Comparison of ENCODE assay signal across 8 cellular contexts in the genomic region with DNA sequence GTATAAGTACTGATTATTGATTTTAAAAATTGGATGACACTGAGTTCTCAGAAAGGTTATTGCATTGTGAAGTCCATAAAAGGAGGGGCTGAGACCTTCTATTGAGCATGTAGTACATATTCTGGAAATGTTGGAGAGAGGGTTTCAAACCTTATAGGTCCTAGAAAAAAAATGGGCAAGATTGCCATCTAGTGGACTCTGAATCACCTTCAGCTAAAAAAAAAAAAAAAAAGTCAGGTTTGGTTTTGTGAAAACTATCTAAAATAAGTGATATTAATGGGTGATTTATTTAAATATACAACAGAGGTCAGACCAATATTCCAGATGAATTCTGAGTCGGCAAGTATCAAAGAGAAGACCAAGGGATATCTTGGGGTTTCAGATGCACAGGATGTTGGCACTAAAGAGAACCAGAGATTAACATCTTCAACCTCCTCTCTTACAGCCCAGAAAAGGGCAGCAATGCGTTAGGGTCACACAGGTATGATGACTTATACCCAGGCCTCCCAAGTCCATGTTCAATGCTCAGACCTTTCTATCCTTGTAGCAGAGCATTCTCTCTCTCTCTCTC.
DNase-seq lines count a peak whose midpoint lies in the region; ATAC-seq and TF ChIP-seq lines count a peak whose summit lies in the region.

No MANE protein-coding gene starts in this region.

- peaks cover 5% of the 10 kb centered on the region for H3K4me1 Mint-ChIP-seq in glutamatergic neuron (ENCODE audit: low read depth, unreplicated experiment)

- no peaks in the 10 kb centered on the region for H3K36me3 Mint-ChIP-seq in glutamatergic neuron (ENCODE audit: unreplicated experiment)

- H3K4me3 Mint-ChIP-seq in glutamatergic neuron (ENCODE audit: unreplicated experiment), result no peak overlapping the region

- ATAC-seq in HG02885 (IDR thresholded peaks at IDR 0.05; ENCODE audit: poor library complexity, unreplicated experiment) (peak; percentile 44), GM19455 (IDR thresholded peaks at IDR 0.05; ENCODE audit: unreplicated experiment) (no peak), HG03095 (IDR thresholded peaks at IDR 0.05; ENCODE audit: unreplicated experiment) (no peak), GM21786 (IDR thresholded peaks at IDR 0.05; ENCODE audit: unreplicated experiment) (no peak), left cardiac atrium (no peak)

- H3K27me3 Mint-ChIP-seq in glutamatergic neuron (ENCODE audit: unreplicated experiment), result no peaks in the 10 kb centered on the region

- intact Hi-C loops in left cardiac atrium (cut with DNase I), result no loop called here

- peak; percentile 34 for DNase-seq in D341Med (ENCODE audit: low spot score)
- peak; percentile 20 for DNase-seq in RPMI7951 (ENCODE audit: low read depth)
- no peak for DNase-seq in glutamatergic neuron
- DNase-seq in left cardiac atrium, result no peak

- no peaks in the 10 kb centered on the region for H3K9me3 Mint-ChIP-seq in glutamatergic neuron (ENCODE audit: unreplicated experiment)

- no peak overlapping the region for H3K27ac Mint-ChIP-seq in glutamatergic neuron (ENCODE audit: unreplicated experiment)

- peak; percentile 66 for TF ChIP-seq CTCF in glutamatergic neuron (IDR thresholded peaks at IDR 0.05; ENCODE audit: partially characterized antibody, unreplicated experiment)

Comparison
In these comparisons a context has a peak if more than half of its experiments do, and no peak if none do; other contexts are left out.
1. DNase-seq: peak in D341Med (single experiment) and RPMI7951 (single experiment); none in glutamatergic neuron (single experiment) and left cardiac atrium (single experiment).